In genomic region chr1:23620605-23621004, GRCh38 we compare ENCODE assay signal across 17 cellular contexts.
DNase-seq lines count a peak whose midpoint lies in the region; ATAC-seq and TF ChIP-seq lines count a peak whose summit lies in the region.
"Had no signal": no experiment of that assay in that cellular context is flagged by ENCODE, and none has a peak within 500 bp of the region (broad histone marks: within the 10 kb centered on the region; RNA-seq: fewer than 3 reads in every experiment).

No MANE protein-coding gene starts in this region.

- peak overlapping the region; percentile 29 to 90 (median 77) for H3K4me3 Mint-ChIP-seq in CD8-positive, alpha-beta memory T cell
- peak overlapping the region; percentile 67 for H3K4me3 Mint-ChIP-seq in activated CD4-positive, alpha-beta memory T cell treated with anti-CD3 and anti-CD28 coated beads for 36 hours
- peak overlapping the region; percentile 72 for H3K4me3 Mint-ChIP-seq in memory B cell
- H3K4me3 Mint-ChIP-seq in endodermal cell: no peak overlapping the region

- H3K4me1 ChIP-seq in BLaER1: peaks cover 91% of the 10 kb centered on the region
- H3K4me1 ChIP-seq in CD8-positive, alpha-beta memory T cell (ENCODE audit: insufficient read depth, low read length): peaks cover 74% of the 10 kb centered on the region
- no peaks in the 10 kb centered on the region for H3K4me1 ChIP-seq in endodermal cell (ENCODE audit: control insufficient read depth, insufficient read depth, low read length)
- H3K4me1 ChIP-seq: uterus had no signal

- H3K27me3 ChIP-seq in BLaER1 (no peaks in the 10 kb centered on the region), endodermal cell (ENCODE audit: control insufficient read depth, insufficient read depth, low read length, poor library complexity, severe bottlenecking) (peaks cover 19% of the 10 kb centered on the region)
- no peaks in the 10 kb centered on the region for H3K27me3 ChIP-seq in CD8-positive, alpha-beta memory T cell (ENCODE audit: insufficient read depth, low read length, poor library complexity, severe bottlenecking)
- H3K27me3 ChIP-seq: ovary, uterus had no signal

- WGBS in endodermal cell (ENCODE audit: insufficient coverage in 1 of 2, insufficient read length in 1 of 2), 2 experiments: 92 to 93% methylated on average over 5 of the region's 5 CpGs

- CTCF ChIA-PET in CD8-positive, alpha-beta memory T cell (lab: Charles Lee): interaction anchor here (2.1 to 6.7 kb wide), 7 partner anchors 13 to 124 kb away, joined by 6 to 100 read pairs (median 22); partner anchors contain the start of gene ID3
- CTCF ChIA-PET in activated CD4-positive, alpha-beta memory T cell treated with anti-CD3 and anti-CD28 coated beads for 36 hours (lab: Charles Lee): interaction anchor here (0.8 to 5.8 kb wide), 8 partner anchors 13 to 124 kb away, joined by 3 to 43 read pairs (median 6); no protein-coding TSS in a partner anchor

- H3K27ac Mint-ChIP-seq in CD8-positive, alpha-beta memory T cell: peak overlapping the region; percentile 68 to 97 (median 94)
- H3K27ac Mint-ChIP-seq in activated CD4-positive, alpha-beta memory T cell treated with anti-CD3 and anti-CD28 coated beads for 36 hours: peak overlapping the region; percentile 74
- H3K27ac Mint-ChIP-seq in memory B cell (peak overlapping the region; percentile 93), endodermal cell (no peak overlapping the region)

- H4K20me1 ChIP-seq in BLaER1: no peaks in the 10 kb centered on the region

- TF ChIP-seq CTCF in endodermal cell (conservative IDR thresholded peaks at IDR 0.05): no peak

- H3K36me3 ChIP-seq in BLaER1 (0 out of 2 replicates have a peak, but pooled peaks cover 10% of the 10 kb centered on the region), endodermal cell (ENCODE audit: control insufficient read depth, insufficient read depth, low read length) (no peaks in the 10 kb centered on the region)
- no peaks in the 10 kb centered on the region for H3K36me3 ChIP-seq in CD8-positive, alpha-beta memory T cell (ENCODE audit: insufficient read depth, low read length)
- H3K36me3 ChIP-seq: heart right ventricle, ovary, uterus had no signal

- intact Hi-C loops in activated CD4-positive, alpha-beta memory T cell treated with anti-CD3 and anti-CD28 coated beads for 36 hours (cut with micrococcal nuclease): loop anchor here (10.0 kb wide), 1 partner anchor 276 kb away; the partner anchor contains the start of gene HNRNPR

- POLR2A ChIA-PET in CD8-positive, alpha-beta memory T cell (lab: Charles Lee): interaction anchor here (0.6 to 3.3 kb wide), 9 partner anchors 9 to 76 kb away, joined by 3 to 30 read pairs (median 4); partner anchors contain the start of gene ID3
- POLR2A ChIA-PET in activated CD4-positive, alpha-beta memory T cell treated with anti-CD3 and anti-CD28 coated beads for 36 hours (lab: Charles Lee): interaction anchor here (0.7 to 2.9 kb wide), 4 partner anchors 21 to 65 kb away, joined by 3 to 16 read pairs (median 8); partner anchors contain the start of gene ID3

- peak overlapping the region; percentile 96 for H3K4me2 ChIP-seq in BLaER1

- no peak for DNase-seq in CD8-positive, alpha-beta memory T cell
- no peak for DNase-seq in activated CD4-positive, alpha-beta memory T cell treated with anti-CD3 and anti-CD28 coated beads for 36 hours
- DNase-seq in memory B cell (ENCODE audit: low spot score in 2 of 2) (no peak), NOMO-1 (lab: John Stamatoyannopoulos, UW; ENCODE audit: unreplicated experiment in 2 of 2) (no peak), endodermal cell (no peak)
- DNase-seq: dermis blood vessel endothelial cell; EL; heart right ventricle; KG1; NCI-H1436 treated with DMSO at 0.1 percent for 48 hours; ovary; stimulated activated CD4-positive, alpha-beta T cell treated with anti-CD3 and anti-CD28 coated beads, Interleukin-4, amount 100 ng/mL, for 4 hours; uterus had no signal

- H3K4me3 ChIP-seq in BLaER1: peak overlapping the region; percentile 72
- H3K4me3 ChIP-seq in CD8-positive, alpha-beta memory T cell (ENCODE audit: low read length): peak overlapping the region; percentile 40
- H3K4me3 ChIP-seq in endodermal cell (ENCODE audit: low read length): no peak overlapping the region
- H3K4me3 ChIP-seq: ovary, SK-N-MC, uterus had no signal

- H3K9ac ChIP-seq in BLaER1 (peak overlapping the region; percentile 86; the same call in 1 of the 2 replicates), endodermal cell (ENCODE audit: extremely low read depth, low read length, poor library complexity, severe bottlenecking) (no peak overlapping the region)

- H3K9me3 ChIP-seq in BLaER1: no peaks in the 10 kb centered on the region
- no peaks in the 10 kb centered on the region for H3K9me3 ChIP-seq in CD8-positive, alpha-beta memory T cell (ENCODE audit: low read length)
- no peaks in the 10 kb centered on the region for H3K9me3 ChIP-seq in endodermal cell (ENCODE audit: control insufficient read depth, low read length)
- H3K9me3 ChIP-seq: heart right ventricle, ovary, uterus had no signal

- H3K27me3 Mint-ChIP-seq in CD8-positive, alpha-beta memory T cell: no peaks in the 10 kb centered on the region
- no peaks in the 10 kb centered on the region for H3K27me3 Mint-ChIP-seq in activated CD4-positive, alpha-beta memory T cell treated with anti-CD3 and anti-CD28 coated beads for 36 hours
- no peaks in the 10 kb centered on the region for H3K27me3 Mint-ChIP-seq in memory B cell
- H3K27me3 Mint-ChIP-seq in endodermal cell (ENCODE audit: insufficient read depth): peaks cover 22% of the 10 kb centered on the region

- no peak for ATAC-seq in memory B cell (ENCODE audit: low read depth)
- ATAC-seq in HG03432 (IDR thresholded peaks at IDR 0.05; ENCODE audit: unreplicated experiment): no peak
- no peak for ATAC-seq in GM19455 (IDR thresholded peaks at IDR 0.05; ENCODE audit: unreplicated experiment)
- ATAC-seq: heart right ventricle had no signal

- H3K27ac ChIP-seq in BLaER1: peak overlapping the region; percentile 90
- peak overlapping the region; percentile 34 for H3K27ac ChIP-seq in CD8-positive, alpha-beta memory T cell (ENCODE audit: low read depth, low read length)
- H3K27ac ChIP-seq in endodermal cell (ENCODE audit: low read depth, low read length): no peak overlapping the region
- H3K27ac ChIP-seq: ovary, SK-N-MC, uterus had no signal

- H3K36me3 Mint-ChIP-seq in CD8-positive, alpha-beta memory T cell: peaks cover 0 to 2% (median 0%) of the 10 kb centered on the region in 3 donors
- peaks cover 2% of the 10 kb centered on the region for H3K36me3 Mint-ChIP-seq in activated CD4-positive, alpha-beta memory T cell treated with anti-CD3 and anti-CD28 coated beads for 36 hours
- peaks cover 8% of the 10 kb centered on the region for H3K36me3 Mint-ChIP-seq in memory B cell
- no peaks in the 10 kb centered on the region for H3K36me3 Mint-ChIP-seq in endodermal cell (ENCODE audit: low read depth)

- peaks cover 63 to 82% (median 78%) of the 10 kb centered on the region in 3 donors for H3K4me1 Mint-ChIP-seq in CD8-positive, alpha-beta memory T cell
- peaks cover 71% of the 10 kb centered on the region for H3K4me1 Mint-ChIP-seq in activated CD4-positive, alpha-beta memory T cell treated with anti-CD3 and anti-CD28 coated beads for 36 hours (ENCODE audit: low read depth)
- peaks cover 64% of the 10 kb centered on the region for H3K4me1 Mint-ChIP-seq in memory B cell
- peaks cover 17% of the 10 kb centered on the region for H3K4me1 Mint-ChIP-seq in endodermal cell

- no peaks in the 10 kb centered on the region for H3K9me3 Mint-ChIP-seq in CD8-positive, alpha-beta memory T cell
- peaks cover 3% of the 10 kb centered on the region for H3K9me3 Mint-ChIP-seq in activated CD4-positive, alpha-beta memory T cell treated with anti-CD3 and anti-CD28 coated beads for 36 hours
- H3K9me3 Mint-ChIP-seq in memory B cell: peaks cover 4% of the 10 kb centered on the region
- H3K9me3 Mint-ChIP-seq in endodermal cell: no peaks in the 10 kb centered on the region
